22 cellular contexts compared by ENCODE assay signal in the genomic region with DNA sequence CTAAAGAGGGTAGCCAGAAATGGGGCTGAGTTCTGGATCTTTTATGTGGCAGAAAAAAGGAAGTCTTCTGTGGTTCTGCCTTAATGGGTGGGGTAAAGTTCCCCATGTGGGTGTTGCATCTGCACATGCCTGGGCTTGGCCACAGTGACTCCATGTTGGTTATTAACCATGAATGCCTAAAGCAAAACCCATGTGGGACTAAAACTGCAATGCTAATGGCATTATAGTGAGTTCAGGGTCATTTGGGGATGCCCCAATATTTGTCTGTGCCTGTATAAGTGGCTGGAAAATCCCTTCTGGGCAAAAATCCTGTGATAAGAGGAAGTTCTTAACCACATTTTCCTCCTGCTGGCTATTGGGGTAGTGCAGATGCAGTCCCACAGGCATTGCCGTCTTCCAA.
A peak's percentile ranks its signal among the peaks of the same experiment; 100 is the strongest.
DNase-seq lines count a peak whose midpoint lies in the region; ATAC-seq, FAIRE-seq and TF ChIP-seq lines count a peak whose summit lies in the region.
"Had no signal": no experiment of that assay in that cellular context is flagged by ENCODE, and none has a peak within 500 bp of the region (broad histone marks: within the 10 kb centered on the region; RNA-seq: fewer than 3 reads in every experiment).

No MANE protein-coding gene starts in this region.

- DNase-seq in EH (ENCODE audit: low read depth) (peak; percentile 1), bronchial epithelial cell (ENCODE audit: low read depth) (peak; percentile 38), kidney glomerular epithelial cell (lab: John Stamatoyannopoulos, UW) (no peak), UCSD-AML1 (lab: John Stamatoyannopoulos, UW; ENCODE audit: unreplicated experiment) (no peak)
- no peak for DNase-seq in activated CD8-positive, alpha-beta memory T cell treated with anti-CD3 and anti-CD28 coated beads, Interleukin-2, amount 50 U/mL, for 4 hours
- DNase-seq: ACHN; activated CD8-positive, alpha-beta memory T cell treated with anti-CD3 and anti-CD28 coated beads, Interleukin-2, amount 50 U/mL, for 48 hours; aorta; Calu3; glutamatergic neuron; H7; NCI-H1694; NCI-H524; right lobe of liver; RPMI8226; stimulated activated naive CD8-positive, alpha-beta T cell treated with anti-CD3 and anti-CD28 coated beads, Interleukin-15, amount 100 ng/mL, for 72 hours; thyroid gland had no signal

- H3K4me3 ChIP-seq in bronchial epithelial cell (ENCODE audit: low read depth, low read length): no peak overlapping the region
- H3K4me3 ChIP-seq: right lobe of liver, SK-N-MC, thyroid gland had no signal

- no peak for TF ChIP-seq CTCF in bronchial epithelial cell (IDR thresholded peaks at IDR 0.05; ENCODE audit: insufficient read depth, low read length, severe bottlenecking)

- no peak for FAIRE-seq in bronchial epithelial cell (lab: Jason Lieb, UNC)

- no peaks in the 10 kb centered on the region for H3K36me3 ChIP-seq in bronchial epithelial cell (ENCODE audit: control insufficient read depth, insufficient read depth, low read length)
- H3K36me3 ChIP-seq: right lobe of liver, thyroid gland had no signal

- ATAC-seq in GM19463 (IDR thresholded peaks at IDR 0.05; ENCODE audit: unreplicated experiment): peak; percentile 79
- ATAC-seq in HG03460 (IDR thresholded peaks at IDR 0.05; ENCODE audit: unreplicated experiment): peak; percentile 57
- no peak for ATAC-seq in HG03108 (IDR thresholded peaks at IDR 0.05; ENCODE audit: unreplicated experiment)
- ATAC-seq: activated naive CD4-positive, alpha-beta T cell treated with anti-CD3 and anti-CD28 coated beads, Interleukin-2, amount 50 U/mL, for 72 hours; right lobe of liver; stimulated activated naive CD8-positive, alpha-beta T cell treated with anti-CD3 and anti-CD28 coated beads, Interleukin-15, amount 100 ng/mL, for 72 hours had no signal

- no peaks in the 10 kb centered on the region for H3K27me3 ChIP-seq in bronchial epithelial cell (ENCODE audit: control insufficient read depth, insufficient read depth, low read length)
- H3K27me3 ChIP-seq: right lobe of liver, thyroid gland had no signal

Comparison
In these comparisons a context has a peak if more than half of its experiments do, and no peak if none do; other contexts are left out.
1. DNase-seq: peak in EH (single experiment) and bronchial epithelial cell (single experiment); none in kidney glomerular epithelial cell (single experiment), UCSD-AML1 (single experiment) and activated CD8-positive, alpha-beta memory T cell treated with anti-CD3 and anti-CD28 coated beads, Interleukin-2, amount 50 U/mL, for 4 hours (single experiment).